Comparison of ENCODE assay signal across 11 cellular contexts in genomic region chr9:114281421-114282103, GRCh38. TPM values are rescaled to one million over a fixed set of nuclear protein-coding genes. Genes with fewer than 3 reads are reported as not detected.
DNase-seq lines count a peak whose midpoint lies in the region; ATAC-seq, FAIRE-seq and TF ChIP-seq lines count a peak whose summit lies in the region.
"Had no signal": no experiment of that assay in that cellular context is flagged by ENCODE, and none has a peak within 500 bp of the region (broad histone marks: within the 10 kb centered on the region; RNA-seq: fewer than 3 reads in every experiment).

No MANE protein-coding gene starts in this region.

- no peaks in the 10 kb centered on the region for H3K27me3 ChIP-seq in uterus

- H3K36me3 ChIP-seq in uterus = no peaks in the 10 kb centered on the region

- CTCF ChIA-PET in activated CD8-positive, alpha-beta T cell treated with anti-CD3 and anti-CD28 coated beads, Interleukin-2, amount 10 ng/mL, durations not matched to agents 7 days and 5 days (lab: Charles Lee) = interaction anchor here (1.0 kb wide), 1 partner anchor 9 kb away, joined by 4 read pairs; no protein-coding TSS in a partner anchor

- H3K27ac ChIP-seq in uterus = no peak overlapping the region

- H3K4me1 ChIP-seq in uterus = no peaks in the 10 kb centered on the region

- H3K4me3 ChIP-seq in cardiac fibroblast (replicated peaks in 1 of 2; ENCODE audit: low read depth in 2 of 2, low read length in 2 of 2) (no peak overlapping the region), uterus (no peak overlapping the region)

- H3K27ac Mint-ChIP-seq in activated CD8-positive, alpha-beta T cell treated with anti-CD3 and anti-CD28 coated beads, Interleukin-2, amount 10 ng/mL, durations not matched to agents 7 days and 5 days = no peak overlapping the region
- H3K27ac Mint-ChIP-seq: activated naive CD8-positive, alpha-beta T cell; stimulated activated memory B cell treated with anti-CD40 and anti-IgM and Interleukin-4, amounts not matched to agents 10 μg/mL and 1 μg/mL and 100 μg/mL, for 72 hours had no signal

- TF ChIP-seq CTCF in cardiac fibroblast (IDR thresholded peaks at IDR 0.05; ENCODE audit: low read depth, low read length) = no peak
- TF ChIP-seq CTCF in uterus (IDR thresholded peaks at IDR 0.05) = no peak

- FAIRE-seq in H54 (lab: Jason Lieb, UNC) = no peak

- TF ChIP-seq POLR2A in uterus (IDR thresholded peaks at IDR 0.05) (no peak), H54 (IDR thresholded peaks at IDR 0.05; ENCODE audit: low read depth, low read length) (no peak)

- no peak for ATAC-seq in GM21619 (IDR thresholded peaks at IDR 0.05; ENCODE audit: unreplicated experiment)
- ATAC-seq in activated CD8-positive, alpha-beta T cell treated with anti-CD3 and anti-CD28 coated beads, Interleukin-2, amount 10 ng/mL, durations not matched to agents 7 days and 5 days = no peak
- ATAC-seq: stimulated activated memory B cell treated with anti-CD40 and anti-IgM and Interleukin-4, amounts not matched to agents 10 μg/mL and 1 μg/mL and 100 μg/mL, for 72 hours had no signal

- no peaks in the 10 kb centered on the region for H3K36me3 Mint-ChIP-seq in activated CD8-positive, alpha-beta T cell treated with anti-CD3 and anti-CD28 coated beads, Interleukin-2, amount 10 ng/mL, durations not matched to agents 7 days and 5 days (ENCODE audit: low read depth)
- H3K36me3 Mint-ChIP-seq: stimulated activated memory B cell treated with anti-CD40 and anti-IgM and Interleukin-4, amounts not matched to agents 10 μg/mL and 1 μg/mL and 100 μg/mL, for 72 hours had no signal

- no peaks in the 10 kb centered on the region for H3K9me3 Mint-ChIP-seq in activated CD8-positive, alpha-beta T cell treated with anti-CD3 and anti-CD28 coated beads, Interleukin-2, amount 10 ng/mL, durations not matched to agents 7 days and 5 days (ENCODE audit: insufficient read depth)

- intact Hi-C loops in uterus (cut with DNase I; ENCODE audit: low total_unique reads) = no loop called here

- no peak overlapping the region for H3K4me3 Mint-ChIP-seq in activated CD8-positive, alpha-beta T cell treated with anti-CD3 and anti-CD28 coated beads, Interleukin-2, amount 10 ng/mL, durations not matched to agents 7 days and 5 days
- H3K4me3 Mint-ChIP-seq: activated naive CD8-positive, alpha-beta T cell; stimulated activated memory B cell treated with anti-CD40 and anti-IgM and Interleukin-4, amounts not matched to agents 10 μg/mL and 1 μg/mL and 100 μg/mL, for 72 hours had no signal

- POLR2A ChIA-PET in activated CD8-positive, alpha-beta T cell treated with anti-CD3 and anti-CD28 coated beads, Interleukin-2, amount 10 ng/mL, durations not matched to agents 7 days and 5 days (lab: Charles Lee) = no interaction called here

- peaks cover 2% of the 10 kb centered on the region for H3K4me1 Mint-ChIP-seq in activated CD8-positive, alpha-beta T cell treated with anti-CD3 and anti-CD28 coated beads, Interleukin-2, amount 10 ng/mL, durations not matched to agents 7 days and 5 days (ENCODE audit: low read depth)
- H3K4me1 Mint-ChIP-seq: stimulated activated memory B cell treated with anti-CD40 and anti-IgM and Interleukin-4, amounts not matched to agents 10 μg/mL and 1 μg/mL and 100 μg/mL, for 72 hours had no signal

- no peaks in the 10 kb centered on the region for H3K9me3 ChIP-seq in uterus

- DNase-seq in activated effector memory CD4-positive, alpha-beta T cell treated with anti-CD3 and anti-CD28 coated beads, Interleukin-2, amount 50 U/mL, for 16 hours = peak; percentile 50
- no peak for DNase-seq in activated effector memory CD4-positive, alpha-beta T cell treated with Interleukin-2 at 50 U/mL for 16 hours
- DNase-seq in cardiac fibroblast (ENCODE audit: low read depth in 2 of 2) (peak; percentile 22 to 64), left kidney (ENCODE audit: low read depth, low spot score) (peak; percentile 39), uterus (peak; percentile 35 to 45), H54 (ENCODE audit: insufficient read length, low spot score) (no peak)
- DNase-seq in activated CD8-positive, alpha-beta T cell treated with anti-CD3 and anti-CD28 coated beads, Interleukin-2, amount 10 ng/mL, durations not matched to agents 7 days and 5 days = no peak
- DNase-seq: SW 1271 had no signal

- H3K27me3 Mint-ChIP-seq in activated CD8-positive, alpha-beta T cell treated with anti-CD3 and anti-CD28 coated beads, Interleukin-2, amount 10 ng/mL, durations not matched to agents 7 days and 5 days (ENCODE audit: low read depth) = no peaks in the 10 kb centered on the region
- H3K27me3 Mint-ChIP-seq: activated naive CD8-positive, alpha-beta T cell had no signal

RNA-seq across cellular contexts. Expression of gene ORM1, which starts 41.3 kb away (rescaled TPM):
- total RNA-seq in uterus = 1 to 10 TPM in 2 of 4 donors, not detected in 2; 1.9 to 2.4 TPM
- not detected for total RNA-seq in activated CD8-positive, alpha-beta T cell treated with anti-CD3 and anti-CD28 coated beads, Interleukin-2, amount 10 ng/mL, durations not matched to agents 7 days and 5 days

RNA-seq across cellular contexts. Expression of gene ORM2, which starts 48.1 kb away (rescaled TPM):
- 1 to 10 TPM in 1 of 4 donors, not detected in 3; 1.2 TPM for total RNA-seq in uterus
- not detected for total RNA-seq in activated CD8-positive, alpha-beta T cell treated with anti-CD3 and anti-CD28 coated beads, Interleukin-2, amount 10 ng/mL, durations not matched to agents 7 days and 5 days

Comparison
In these comparisons a context has a peak if more than half of its experiments do, and no peak if none do; other contexts are left out.
1. DNase-seq: peak in activated effector memory CD4-positive, alpha-beta T cell treated with anti-CD3 and anti-CD28 coated beads, Interleukin-2, amount 50 U/mL, for 16 hours (single experiment), cardiac fibroblast (2 of 2), left kidney (single experiment) and uterus (2 of 2); none in activated effector memory CD4-positive, alpha-beta T cell treated with Interleukin-2 at 50 U/mL for 16 hours (single experiment), H54 (single experiment) and activated CD8-positive, alpha-beta T cell treated with anti-CD3 and anti-CD28 coated beads, Interleukin-2, amount 10 ng/mL, durations not matched to agents 7 days and 5 days (single experiment).